Comparison of ENCODE assay signal across 12 cellular contexts in genomic region chr12:109460538-109460937, GRCh38. TPM values are rescaled to one million over a fixed set of nuclear protein-coding genes. Genes with fewer than 3 reads are reported as not detected.
DNase-seq lines count a peak whose midpoint lies in the region; ATAC-seq, FAIRE-seq and TF ChIP-seq lines count a peak whose summit lies in the region.
"Had no signal": no experiment of that assay in that cellular context is flagged by ENCODE, and none has a peak within 500 bp of the region (broad histone marks: within the 10 kb centered on the region; RNA-seq: fewer than 3 reads in every experiment).

No MANE protein-coding gene starts in this region.

- no peaks in the 10 kb centered on the region for H3K27me3 ChIP-seq in PC-3 (ENCODE audit: low read length)
- no peaks in the 10 kb centered on the region for H3K27me3 ChIP-seq in fibroblast of lung (ENCODE audit: control insufficient read depth, insufficient read depth, low read length)
- no peaks in the 10 kb centered on the region for H3K27me3 ChIP-seq in trophoblast cell (ENCODE audit: insufficient read depth, low read length)

- H4K12ac ChIP-seq in trophoblast cell (ENCODE audit: low read depth, low read length), result peak overlapping the region; percentile 4

- ATAC-seq in A549 (no peak), PC-3 (no peak), T-helper 17 cell (no peak), GM18868 (IDR thresholded peaks at IDR 0.05; ENCODE audit: unreplicated experiment) (no peak)

- H4K91ac ChIP-seq in trophoblast cell (ENCODE audit: low read depth, low read length), result peak overlapping the region; percentile 93

- H4K20me1 ChIP-seq in PC-3 (ENCODE audit: low read length), result no peaks in the 10 kb centered on the region
- no peaks in the 10 kb centered on the region for H4K20me1 ChIP-seq in fibroblast of lung (ENCODE audit: control insufficient read depth, extremely low read depth, insufficient read depth, low read length)

- H3K14ac ChIP-seq in trophoblast cell (ENCODE audit: low read length), result peak overlapping the region; percentile 76

- H3K9me2 ChIP-seq in PC-3 (replicated peaks; ENCODE audit: low read length), result no peaks in the 10 kb centered on the region

- H3K18ac ChIP-seq in trophoblast cell (ENCODE audit: low read length), result peak overlapping the region; percentile 85

- peak overlapping the region; percentile 93 for H2BK120ac ChIP-seq in trophoblast cell (ENCODE audit: insufficient read depth, low read length, poor library complexity)

- DNase-seq in A549 (ENCODE audit: low read depth in 1 of 2, low spot score in 1 of 2), result no peak
- no peak for DNase-seq in PC-3
- no peak for DNase-seq in fibroblast of lung (ENCODE audit: low read depth in 2 of 2)
- DNase-seq in trophoblast cell, result no peak
- DNase-seq in T-helper 17 cell, result no peak
- no peak for DNase-seq in DMS 273 (lab: John Stamatoyannopoulos, UW; ENCODE audit: unreplicated experiment)
- DNase-seq in DMS53 treated with DMSO at 0.1 percent for 48 hours (lab: John Stamatoyannopoulos, UW; ENCODE audit: unreplicated experiment), result no peak
- DNase-seq: activated B cell treated with CpG ODN at 0.5 μM for 24 hours; activated naive CD4-positive, alpha-beta T cell treated with anti-CD3 and anti-CD28 coated beads, Interleukin-2, amount 50 U/mL, for 16 hours; NCI-H1105 had no signal

- H3K4me2 ChIP-seq in A549 (no peak overlapping the region; the same call in 2 of the 3 replicates), PC-3 (ENCODE audit: low read length) (peak overlapping the region; percentile 78; the same call in 1 of the 2 replicates), fibroblast of lung (ENCODE audit: extremely low read depth, insufficient read depth, low read length) (no peak overlapping the region), trophoblast cell (ENCODE audit: low read length) (no peak overlapping the region)

- H3K4me3 ChIP-seq in A549 (no peak overlapping the region), PC-3 (ENCODE audit: low read length) (no peak overlapping the region), fibroblast of lung (replicated peaks in 1 of 4; ENCODE audit: control extremely low read depth in 1 of 4, insufficient read depth in 1 of 4, low read depth in 3 of 4, low read length in 4 of 4) (no peak overlapping the region), trophoblast cell (ENCODE audit: low read depth, low read length) (no peak overlapping the region)

- peak overlapping the region; percentile 96 for H2AK5ac ChIP-seq in trophoblast cell (ENCODE audit: low read length)

- POLR2A ChIA-PET in A549 (lab: Yijun Ruan, JAX) (interaction anchor here (1.6 kb wide), 1 partner anchor 17 kb away, joined by 4 read pairs; the partner anchor contains the start of genes KCTD10 and UBE3B), PC-3 (lab: Charles Lee; ENCODE audit: unreplicated experiment) (no interaction called here)

- TF ChIP-seq POLR2A in A549 (IDR thresholded peaks at IDR 0.05; ENCODE audit: low read length), result no peak

- FAIRE-seq in A549 (lab: Jason Lieb, UNC), result no peak
- FAIRE-seq: GM12892 had no signal

- H3K79me2 ChIP-seq in PC-3 (ENCODE audit: low read length), result peaks cover 71% of the 10 kb centered on the region
- H3K79me2 ChIP-seq in fibroblast of lung (ENCODE audit: control insufficient read depth, insufficient read depth, low read length), result peaks cover 79% of the 10 kb centered on the region
- peaks cover 30% of the 10 kb centered on the region for H3K79me2 ChIP-seq in trophoblast cell (ENCODE audit: control insufficient read depth, insufficient read depth, low read length, poor library complexity)

- TF ChIP-seq CTCF in A549 (IDR thresholded peaks at IDR 0.05) (no peak), PC-3 (conservative IDR thresholded peaks at IDR 0.05; ENCODE audit: low read depth, low read length) (no peak), fibroblast of lung (conservative IDR thresholded peaks at IDR 0.05 in 1 of 2, IDR thresholded peaks at IDR 0.05 in 1 of 2; ENCODE audit: low read depth in 1 of 2, low read length in 2 of 2) (no peak)

- peaks cover 40% of the 10 kb centered on the region for H3K4me1 Mint-ChIP-seq in T-helper 17 cell

- H4K8ac ChIP-seq in trophoblast cell (ENCODE audit: low read depth, low read length), result peak overlapping the region; percentile 71

- H3K27me3 Mint-ChIP-seq in T-helper 17 cell, result no peaks in the 10 kb centered on the region
- H3K27me3 Mint-ChIP-seq: activated B cell treated with CpG ODN at 0.5 μM for 24 hours had no signal

- WGBS in A549 (ENCODE audit: missing lambda C conversion rate), result 97% methylated on average over 13 of the region's 13 CpGs
- WGBS in trophoblast cell (ENCODE audit: extremely low coverage, insufficient coverage, insufficient read length), result no CpG with 5 or more reads among the region's 13 CpGs

- H3K27ac Mint-ChIP-seq in T-helper 17 cell, result no peak overlapping the region

- CTCF ChIA-PET in A549 (lab: Yijun Ruan, JAX) (interaction anchor here (3.2 to 3.6 kb wide), 2 partner anchors 10 to 33 kb away, joined by 10 to 12 read pairs; no protein-coding TSS in a partner anchor), PC-3 (lab: Charles Lee) (no interaction called here)

- peaks cover 18% of the 10 kb centered on the region for H3F3A ChIP-seq in PC-3 (ENCODE audit: low read length, unreplicated experiment)

- BruUV-seq in PC-3 (replicated peaks; lab: Mats Ljungman, UMichigan), result no TSS peak

- TF ChIP-seq EP300 in A549 (IDR thresholded peaks at IDR 0.05), result no peak

- H3K4me1 ChIP-seq in A549, result peaks cover 39% of the 10 kb centered on the region
- H3K4me1 ChIP-seq in PC-3 (ENCODE audit: insufficient read depth, low read length), result peaks cover 64% of the 10 kb centered on the region
- H3K4me1 ChIP-seq in fibroblast of lung (ENCODE audit: control insufficient read depth, extremely low read depth, insufficient read depth, low read length), result peaks cover 69% of the 10 kb centered on the region
- H3K4me1 ChIP-seq in trophoblast cell (ENCODE audit: control insufficient read depth in 1 of 2, insufficient read depth in 2 of 2, low read length in 2 of 2), result peaks cover 58 to 66% of the 10 kb centered on the region in 2 experiments

- no peak overlapping the region for H3K23ac ChIP-seq in trophoblast cell (ENCODE audit: low read length)

- no peak for TF ChIP-seq RAD21 in A549 (conservative IDR thresholded peaks at IDR 0.05 in 1 of 2, IDR thresholded peaks at IDR 0.05 in 1 of 2)

- no peak overlapping the region for H3K4me3 Mint-ChIP-seq in T-helper 17 cell
- H3K4me3 Mint-ChIP-seq: activated B cell treated with CpG ODN at 0.5 μM for 24 hours had no signal

- no peak overlapping the region; the same call in 1 of the 2 replicates for H3K9ac ChIP-seq in PC-3 (ENCODE audit: low read length)
- H3K9ac ChIP-seq in fibroblast of lung (ENCODE audit: insufficient read depth, low read length), result no peak overlapping the region
- H3K9ac ChIP-seq in trophoblast cell (ENCODE audit: low read length), result no peak overlapping the region

- peak overlapping the region; percentile 99 for H2BK5ac ChIP-seq in trophoblast cell (ENCODE audit: low read depth, low read length, poor library complexity)

- H3K4ac ChIP-seq in trophoblast cell (ENCODE audit: low read depth, low read length), result peak overlapping the region; percentile 90

- peak overlapping the region; percentile 33 to 87; a peak in 4 of 6 replicates for H3K27ac ChIP-seq in A549
- peak overlapping the region; percentile 85 for H3K27ac ChIP-seq in PC-3 (ENCODE audit: low read length)
- H3K27ac ChIP-seq in fibroblast of lung (ENCODE audit: insufficient read depth, low read length), result peak overlapping the region; percentile 99
- H3K27ac ChIP-seq in trophoblast cell (ENCODE audit: low read depth, low read length), result peak overlapping the region; percentile 98

- H2AFZ ChIP-seq in PC-3 (ENCODE audit: low read length), result no peak overlapping the region
- no peak overlapping the region for H2AFZ ChIP-seq in fibroblast of lung (ENCODE audit: low read length)
- peak overlapping the region; percentile 57 for H2AFZ ChIP-seq in trophoblast cell (ENCODE audit: insufficient read depth, low read length, poor library complexity)

- H3K36me3 ChIP-seq in PC-3 (ENCODE audit: low read depth, low read length), result peaks cover 45% of the 10 kb centered on the region
- H3K36me3 ChIP-seq in fibroblast of lung (ENCODE audit: control insufficient read depth, insufficient read depth, low read length), result peaks cover 20% of the 10 kb centered on the region
- peaks cover 34 to 42% of the 10 kb centered on the region in 2 experiments for H3K36me3 ChIP-seq in trophoblast cell (ENCODE audit: control insufficient read depth in 1 of 2, insufficient read depth in 2 of 2, low read length in 2 of 2)

- intact Hi-C loops in PC-3 (cut with micrococcal nuclease), result no loop called here

- H3K36me3 Mint-ChIP-seq in T-helper 17 cell (ENCODE audit: low read depth), result peaks cover 14% of the 10 kb centered on the region

- H3K79me1 ChIP-seq in trophoblast cell (ENCODE audit: low read length), result peaks cover 46% of the 10 kb centered on the region

- peak overlapping the region; percentile 28 for H2BK12ac ChIP-seq in trophoblast cell (ENCODE audit: low read length)

- H3K9me3 ChIP-seq in A549 (no peaks in the 10 kb centered on the region), PC-3 (ENCODE audit: low read length) (no peaks in the 10 kb centered on the region), fibroblast of lung (ENCODE audit: control insufficient read depth, insufficient read depth, low read depth, low read length) (no peaks in the 10 kb centered on the region), trophoblast cell (ENCODE audit: insufficient read depth, low read depth, low read length) (no peaks in the 10 kb centered on the region), T-helper 17 cell (ENCODE audit: control insufficient read depth, low read length, poor library complexity, severe bottlenecking) (no peaks in the 10 kb centered on the region)

RNA-seq across cellular contexts. Expression of gene KCTD10, which starts 16.6 kb away (rescaled TPM):
- polyA plus RNA-seq in A549 (2011; rRNA removed) (50.4 and 52.3 TPM in 2 replicates), A549 (2017; fragmentation: RNase III; extraction: RNeasy Plus Mini Kit Qiagen cat#74134 plus additional on column Dnase treatment) (42.9 to 50.6 TPM (median 43.5 TPM) in 3 replicates), fibroblast of lung (131 and 190 TPM in 2 replicates)
- polyA plus RNA-seq in A549 (2012; cell fraction: cytosol; rRNA removed), result 42.8 and 54.6 TPM in 2 replicates
- polyA plus RNA-seq in A549 (2012; cell fraction: nucleus; rRNA removed), result 49.1 and 57.4 TPM in 2 replicates
- 94.5 and 141 TPM in 2 replicates for polyA minus RNA-seq in A549 (2011; rRNA and poly(A)+ RNA removed)
- total RNA-seq in PC-3 (2014; rRNA removed) (42.3 and 58.1 TPM in 2 replicates), fibroblast of lung (59.8 and 106 TPM in 2 replicates), T-helper 17 cell (10 to 100 TPM; 19.5 to 35.2 TPM)
- polyA plus RNA-seq in fibroblast of lung (2012), result 86.6 and 115 TPM in 2 replicates
- polyA minus RNA-seq in fibroblast of lung (ENCODE audit: low replicate concordance), result 424 and 573 TPM in 2 replicates
- 105 and 107 TPM in 2 replicates for polyA plus RNA-seq in trophoblast cell (2013)

RNA-seq across cellular contexts. Expression of gene UBE3B, which starts 16.9 kb away (rescaled TPM):
- polyA plus RNA-seq in A549 (2011; rRNA removed), result 38.0 and 42.4 TPM in 2 replicates
- 17.5 and 20.6 TPM in 2 replicates for polyA plus RNA-seq in A549 (2012; cell fraction: cytosol; rRNA removed)
- polyA plus RNA-seq in A549 (2012; cell fraction: nucleus; rRNA removed), result 36.1 and 38.6 TPM in 2 replicates
- 14.0 to 15.4 TPM (median 14.5 TPM) in 3 replicates for polyA plus RNA-seq in A549 (2017; fragmentation: RNase III; extraction: RNeasy Plus Mini Kit Qiagen cat#74134 plus additional on column Dnase treatment)
- 65.6 and 73.8 TPM in 2 replicates for polyA minus RNA-seq in A549 (2011; rRNA and poly(A)+ RNA removed)
- total RNA-seq in PC-3 (2014; rRNA removed), result 25.7 and 35.6 TPM in 2 replicates
- 35.7 and 49.7 TPM in 2 replicates for total RNA-seq in fibroblast of lung
- polyA plus RNA-seq in fibroblast of lung, result 27.2 and 29.5 TPM in 2 replicates
- polyA plus RNA-seq in fibroblast of lung (2012), result 17.8 and 20.1 TPM in 2 replicates
- polyA minus RNA-seq in fibroblast of lung (ENCODE audit: low replicate concordance), result 38.8 and 58.9 TPM in 2 replicates
- polyA plus RNA-seq in trophoblast cell (2013), result 21.3 and 22.4 TPM in 2 replicates
- 10 to 100 TPM; 26.9 to 32.9 TPM for total RNA-seq in T-helper 17 cell
